In the genomic region with DNA sequence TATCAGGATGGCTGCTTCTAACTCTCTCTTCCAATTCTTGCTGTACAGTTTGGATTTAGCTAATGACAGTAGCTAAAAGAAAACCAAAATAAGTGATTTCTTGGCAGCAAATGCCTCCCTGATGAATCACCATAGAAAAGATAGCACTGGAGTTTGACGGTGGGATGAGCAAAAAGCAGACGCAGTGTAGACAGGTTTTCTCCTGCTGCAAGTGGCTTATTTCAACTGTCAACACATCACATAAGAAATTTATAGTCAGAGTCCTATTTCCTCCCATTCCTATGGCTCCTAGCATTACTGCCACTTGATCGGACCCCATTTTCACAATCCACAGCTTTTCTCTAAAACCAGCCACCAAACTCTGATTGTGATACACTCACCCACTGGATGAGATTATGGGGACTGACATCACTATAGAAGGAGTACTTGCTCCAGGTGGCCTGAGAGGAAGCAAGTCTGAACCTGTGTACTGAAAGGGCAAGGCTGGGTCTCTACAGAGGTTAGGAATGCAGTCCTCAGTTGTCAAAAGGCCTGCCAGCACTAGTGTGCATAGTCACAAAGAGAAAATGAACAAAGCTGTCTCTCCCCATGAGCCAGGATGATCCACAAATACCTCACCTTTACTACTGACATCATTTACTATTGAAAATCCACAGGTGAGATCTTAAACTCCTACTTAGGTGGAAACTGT, we compare ENCODE assay signal across 9 cellular contexts.
A peak's percentile ranks its signal among the peaks of the same experiment; 100 is the strongest.
DNase-seq lines count a peak whose midpoint lies in the region; ATAC-seq and TF ChIP-seq lines count a peak whose summit lies in the region.
"Had no signal": no experiment of that assay in that cellular context is flagged by ENCODE, and none has a peak within 500 bp of the region (broad histone marks: within the 10 kb centered on the region; RNA-seq: fewer than 3 reads in every experiment).

No MANE protein-coding gene starts in this region.

- 22 to 31% methylated on average over 3 of the region's 3 CpGs for WGBS in heart right ventricle, 2 donors

- no peak for TF ChIP-seq CTCF in heart right ventricle (IDR thresholded peaks at IDR 0.05)

- H3K27me3 ChIP-seq in heart right ventricle, result no peaks in the 10 kb centered on the region

- ATAC-seq in heart right ventricle (peak in 4 of 8 donors; percentile 21 to 51 (median 46)), GM19463 (IDR thresholded peaks at IDR 0.05; ENCODE audit: unreplicated experiment) (no peak)

- DNase-seq in HCEC 1CT (peak; percentile 63), heart right ventricle (no peak), DMS 273 (lab: John Stamatoyannopoulos, UW; ENCODE audit: unreplicated experiment) (no peak), middle frontal gyrus (ENCODE audit: extremely low spot score, low spot score) (no peak)
- no peak for DNase-seq in stimulated activated CD4-positive, alpha-beta T cell treated with anti-CD3 and anti-CD28 coated beads, Interleukin-15, amount 100 ng/mL, for 24 hours
- DNase-seq: SHP77 treated with DMSO at 0.1 percent for 48 hours had no signal

- intact Hi-C loops in heart right ventricle (cut with DNase I), result loop anchor here in 4 of 10 donors (1.0 to 10.0 kb wide), 4 partner anchors 41 to 111 kb away; no protein-coding TSS in a partner anchor

- no peaks in the 10 kb centered on the region for H3K9me3 ChIP-seq in heart right ventricle

- no peaks in the 10 kb centered on the region for H3K36me3 ChIP-seq in heart right ventricle

- peak overlapping the region in 1 of 10 donors; percentile 0 for H3K4me3 ChIP-seq in heart right ventricle
- H3K4me3 ChIP-seq in skin epidermis, result no peak overlapping the region

- peaks cover 4 to 56% (median 30%) of the 10 kb centered on the region in 9 donors for H3K4me1 ChIP-seq in heart right ventricle

- H3K27ac ChIP-seq in angular gyrus (ENCODE audit: low read depth, low read length) (peak overlapping the region; percentile 70), heart right ventricle (peak overlapping the region; percentile 50 to 89 (median 80)), skin epidermis (peak overlapping the region in 18 of 21 experiments; percentile 31 to 84 (median 66))
